In genomic region chr2:179354739-179355537, GRCh38 we compare ENCODE assay signal across 12 cellular contexts.
DNase-seq lines count a peak whose midpoint lies in the region; ATAC-seq and TF ChIP-seq lines count a peak whose summit lies in the region.
"Had no signal": no experiment of that assay in that cellular context is flagged by ENCODE, and none has a peak within 500 bp of the region (broad histone marks: within the 10 kb centered on the region; RNA-seq: fewer than 3 reads in every experiment).

No MANE protein-coding gene starts in this region.

- H3K4me2 ChIP-seq in DND-41 (ENCODE audit: insufficient read depth, low read length) (no peak overlapping the region), Loucy (ENCODE audit: low read depth, low read length, poor library complexity, severe bottlenecking) (no peak overlapping the region), neural cell (ENCODE audit: low read length) (no peak overlapping the region)
- H3K4me2 ChIP-seq: GM23338 had no signal

- peak; percentile 59 for TF ChIP-seq RAD21 in neural cell (conservative IDR thresholded peaks at IDR 0.05)

- H3K4me1 ChIP-seq in DND-41 (ENCODE audit: insufficient read depth, low read length), result no peaks in the 10 kb centered on the region
- H3K4me1 ChIP-seq in Loucy (ENCODE audit: insufficient read depth, low read length, poor library complexity, severe bottlenecking), result no peaks in the 10 kb centered on the region

- no peak for DNase-seq in DND-41
- peak; percentile 63 for DNase-seq in dedifferentiated amniotic fluid mesenchymal stem cell (ENCODE audit: extremely low spot score)
- DNase-seq in stimulated activated naive CD4-positive, alpha-beta T cell treated with Interleukin-2 at 50 U/mL for 16 hours (lab: John Stamatoyannopoulos, UW), result no peak
- DNase-seq in amniotic stem cell (lab: John Stamatoyannopoulos, UW), result no peak
- no peak for DNase-seq in central memory CD4-positive, alpha-beta T cell
- DNase-seq: activated T-cell treated with anti-CD3 and anti-CD28 coated beads, Interleukin-2, amount 50 U/mL, for 72 hours; NCI-H1092; stimulated activated naive CD4-positive, alpha-beta T cell had no signal

- no peak overlapping the region; the same call in 1 of the 2 replicates for H2AFZ ChIP-seq in DND-41 (ENCODE audit: low read depth, low read length)
- H2AFZ ChIP-seq in Loucy (ENCODE audit: low read length), result no peak overlapping the region
- H2AFZ ChIP-seq in neural cell (ENCODE audit: low read depth, low read length), result no peak overlapping the region
- H2AFZ ChIP-seq: GM23338 had no signal

- H3K9ac ChIP-seq in DND-41 (ENCODE audit: low read depth, low read length) (no peak overlapping the region), Loucy (ENCODE audit: low read depth, low read length, poor library complexity, severe bottlenecking) (no peak overlapping the region), neural cell (ENCODE audit: low read length) (no peak overlapping the region)

- peak; percentile 31 for TF ChIP-seq CTCF in DND-41 (IDR thresholded peaks at IDR 0.05; ENCODE audit: borderline replicate concordance, extremely low read depth, low read length, poor library complexity, severe bottlenecking)
- TF ChIP-seq CTCF in Loucy (conservative IDR thresholded peaks at IDR 0.05; ENCODE audit: low read length), result peak; percentile 66
- peak; percentile 65 for TF ChIP-seq CTCF in neural cell (IDR thresholded peaks at IDR 0.05; ENCODE audit: poor library complexity, severe bottlenecking)

- H3K4me3 ChIP-seq in DND-41 (ENCODE audit: low read depth in 1 of 2, low read length in 2 of 2) (no peak overlapping the region), Loucy (ENCODE audit: low read length, poor library complexity, severe bottlenecking) (no peak overlapping the region), neural cell (ENCODE audit: low read length) (no peak overlapping the region)
- H3K4me3 ChIP-seq: GM23338 had no signal

- H3K9me3 ChIP-seq in DND-41 (ENCODE audit: insufficient read depth, low read length, severe bottlenecking) (no peaks in the 10 kb centered on the region), Loucy (ENCODE audit: insufficient read depth, low read depth, low read length) (no peaks in the 10 kb centered on the region), neural cell (ENCODE audit: low read length) (no peaks in the 10 kb centered on the region)

- TF ChIP-seq EP300 in neural cell (conservative IDR thresholded peaks at IDR 0.05; ENCODE audit: poor library complexity, severe bottlenecking), result no peak

- peaks cover 4% of the 10 kb centered on the region for H3K27me3 ChIP-seq in DND-41 (ENCODE audit: insufficient read depth, low read length, poor library complexity)
- no peaks in the 10 kb centered on the region for H3K27me3 ChIP-seq in Loucy (ENCODE audit: insufficient read depth, low read length, poor library complexity, severe bottlenecking)
- no peaks in the 10 kb centered on the region for H3K27me3 ChIP-seq in neural cell (ENCODE audit: insufficient read depth, low read depth, low read length)

- H3K9me2 ChIP-seq in Loucy (replicated peaks; ENCODE audit: low read depth, low read length) (no peaks in the 10 kb centered on the region), neural cell (ENCODE audit: insufficient read depth, low read length) (no peaks in the 10 kb centered on the region)

- H3K36me3 ChIP-seq in DND-41 (ENCODE audit: insufficient read depth, low read length), result no peaks in the 10 kb centered on the region
- H3K36me3 ChIP-seq in Loucy (ENCODE audit: insufficient read depth, low read length), result no peaks in the 10 kb centered on the region
- H3K36me3 ChIP-seq in neural cell (ENCODE audit: insufficient read depth, low read length), result no peaks in the 10 kb centered on the region

- H3F3A ChIP-seq in Loucy (ENCODE audit: low read depth), result no peaks in the 10 kb centered on the region
- no peaks in the 10 kb centered on the region for H3F3A ChIP-seq in neural cell (ENCODE audit: insufficient read depth, low read length, poor library complexity, severe bottlenecking)

- ATAC-seq in DND-41 (ENCODE audit: insufficient read depth, low read depth) (no peak), GM21515 (IDR thresholded peaks at IDR 0.05; ENCODE audit: unreplicated experiment) (no peak)
- ATAC-seq: activated T-cell treated with anti-CD3 and anti-CD28 coated beads, Interleukin-2, amount 50 U/mL, for 72 hours; GM23338 had no signal

- H3K27ac ChIP-seq in DND-41 (ENCODE audit: low read length) (no peak overlapping the region), neural cell (ENCODE audit: low read length) (no peak overlapping the region)

- H3K79me2 ChIP-seq in DND-41 (ENCODE audit: insufficient read depth, low read length) (no peaks in the 10 kb centered on the region), Loucy (ENCODE audit: insufficient read depth, low read length) (no peaks in the 10 kb centered on the region), neural cell (replicated peaks; ENCODE audit: insufficient read depth, low read length) (no peaks in the 10 kb centered on the region)

- H4K20me1 ChIP-seq in DND-41 (ENCODE audit: insufficient read depth, low read length) (no peaks in the 10 kb centered on the region), Loucy (ENCODE audit: insufficient read depth, low read length, poor library complexity, severe bottlenecking) (no peaks in the 10 kb centered on the region), neural cell (ENCODE audit: insufficient read depth) (no peaks in the 10 kb centered on the region)

TF ChIP-seq in neural cell, 6 proteins besides CTCF, POLR2A, EP300 and RAD21:
- TF ChIP-seq POLR2AphosphoS5 (IDR thresholded peaks at IDR 0.05) (no peak), SMC3 (conservative IDR thresholded peaks at IDR 0.05; ENCODE audit: poor library complexity) (peak; percentile 62), REST (IDR thresholded peaks at IDR 0.05; ENCODE audit: borderline replicate concordance) (no peak)
